ENCODE assay signal across 30 cellular contexts in the genomic region with DNA sequence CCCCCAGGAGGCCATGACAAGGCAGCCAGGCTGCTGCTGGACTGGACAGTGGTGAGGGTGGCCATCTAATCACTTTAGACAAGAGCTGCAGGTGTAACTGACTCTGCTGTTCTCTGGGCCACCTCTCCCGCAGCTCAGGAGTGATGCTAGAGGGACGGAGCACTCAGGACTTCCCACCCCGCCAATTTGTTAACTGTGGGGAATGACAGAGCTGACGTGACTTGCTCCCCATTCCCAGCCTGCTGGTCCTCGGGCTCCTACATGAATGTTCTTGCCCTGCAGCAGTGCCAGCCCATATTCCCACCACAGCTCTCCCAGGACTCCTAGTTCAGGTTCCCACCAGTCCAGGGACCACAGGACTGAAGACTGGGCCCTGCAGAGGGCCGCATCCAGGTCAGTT. TPM values are rescaled to one million over a fixed set of nuclear protein-coding genes. Genes with fewer than 3 reads are reported as not detected.
"Had no signal": no experiment of that assay in that cellular context is flagged by ENCODE, and none has a peak within 500 bp of the region (broad histone marks: within the 10 kb centered on the region; RNA-seq: fewer than 3 reads in every experiment).

No MANE protein-coding gene starts in this region.

- H3K4me3 Mint-ChIP-seq: mesothelial cell of epicardium; naive B cell; natural killer cell treated with Interleukin-12 subunit alpha and Interleukin-12 subunit beta and Interleukin-15 and Interleukin-18, amount 100 ng/mL, for 72 hours; stimulated activated memory B cell treated with anti-CD40 and anti-IgM and Interleukin-4, amounts not matched to agents 10 μg/mL and 1 μg/mL and 100 μg/mL, for 72 hours; stimulated activated naive CD8-positive, alpha-beta T cell treated with anti-CD3 and anti-CD28 coated beads, Interleukin-15, amount 100 ng/mL, for 72 hours; type B pancreatic cell had no signal

- H3K9me3 Mint-ChIP-seq: mesothelial cell of epicardium; natural killer cell treated with Interleukin-12 subunit alpha and Interleukin-12 subunit beta and Interleukin-15 and Interleukin-18, amount 100 ng/mL, for 72 hours; stimulated activated memory B cell treated with anti-CD40 and anti-IgM and Interleukin-4, amounts not matched to agents 10 μg/mL and 1 μg/mL and 100 μg/mL, for 72 hours; stimulated activated naive CD8-positive, alpha-beta T cell treated with anti-CD3 and anti-CD28 coated beads, Interleukin-15, amount 100 ng/mL, for 72 hours; type B pancreatic cell had no signal

- H3K4me1 ChIP-seq: prostate gland had no signal

- H3K27ac Mint-ChIP-seq: mesothelial cell of epicardium; naive B cell; natural killer cell treated with Interleukin-12 subunit alpha and Interleukin-12 subunit beta and Interleukin-15 and Interleukin-18, amount 100 ng/mL, for 72 hours; stimulated activated memory B cell treated with anti-CD40 and anti-IgM and Interleukin-4, amounts not matched to agents 10 μg/mL and 1 μg/mL and 100 μg/mL, for 72 hours; stimulated activated naive CD8-positive, alpha-beta T cell treated with anti-CD3 and anti-CD28 coated beads, Interleukin-15, amount 100 ng/mL, for 72 hours; type B pancreatic cell had no signal

- H3K4me1 Mint-ChIP-seq: stimulated activated naive CD8-positive, alpha-beta T cell treated with anti-CD3 and anti-CD28 coated beads, Interleukin-15, amount 100 ng/mL, for 72 hours had no signal

- H3K9me3 ChIP-seq: lower lobe of right lung, pancreas, prostate gland, tibial nerve, uterus had no signal

- H3K27ac ChIP-seq: lower lobe of right lung, pancreas, prostate gland, tibial nerve had no signal

- H3K27me3 Mint-ChIP-seq: natural killer cell treated with Interleukin-12 subunit alpha and Interleukin-12 subunit beta and Interleukin-15 and Interleukin-18, amount 100 ng/mL, for 72 hours; stimulated activated memory B cell treated with anti-CD40 and anti-IgM and Interleukin-4, amounts not matched to agents 10 μg/mL and 1 μg/mL and 100 μg/mL, for 72 hours; stimulated activated naive CD8-positive, alpha-beta T cell treated with anti-CD3 and anti-CD28 coated beads, Interleukin-15, amount 100 ng/mL, for 72 hours; type B pancreatic cell had no signal

- H3K4me2 ChIP-seq: smooth muscle cell had no signal

- ATAC-seq: left cardiac atrium; left lobe of liver; lower lobe of right lung; pancreas; right cardiac atrium; stimulated activated memory B cell treated with anti-CD40 and anti-IgM and Interleukin-4, amounts not matched to agents 10 μg/mL and 1 μg/mL and 100 μg/mL, for 72 hours; stimulated activated naive CD8-positive, alpha-beta T cell treated with anti-CD3 and anti-CD28 coated beads, Interleukin-15, amount 100 ng/mL, for 72 hours had no signal

- DNase-seq: hippocampal formation; kidney glomerular epithelial cell; left cardiac atrium; lower lobe of right lung; mammary epithelial cell; mesenchymal stem cell; naive B cell; pancreas; posterior cingulate gyrus; retina; stimulated activated CD4-positive, alpha-beta T cell treated with anti-CD3 and anti-CD28 coated beads, Interleukin-1b, Interleukin-23, amount 100 ng/mL, for 48 hours; stimulated activated CD4-positive, alpha-beta T cell treated with anti-CD3 and anti-CD28 coated beads, Interleukin-2, amount 100 ng/mL, for 48 hours; stimulated activated CD4-positive, alpha-beta T cell treated with anti-CD3 and anti-CD28 coated beads, Interleukin-4, amount 100 ng/mL, for 4 hours; stimulated activated CD8-positive, alpha-beta memory T cell treated with anti-CD3 and anti-CD28 coated beads, Interleukin-4, amount 100 ng/mL, for 48 hours; stimulated activated naive CD4-positive, alpha-beta T cell treated with Interleukin-2 at 50 U/mL for 16 hours; stimulated activated naive CD8-positive, alpha-beta T cell treated with anti-CD3 and anti-CD28 coated beads, Interleukin-15, amount 100 ng/mL, for 72 hours; substantia nigra; uterus had no signal

- FAIRE-seq: keratinocyte, pancreas had no signal

- H3K27me3 ChIP-seq: pancreas, tibial nerve, uterus had no signal

- H3K36me3 ChIP-seq: lower lobe of right lung, pancreas, prostate gland, uterus had no signal

- H3K4me3 ChIP-seq: lower lobe of right lung, pancreas, prostate gland, smooth muscle cell, tibial nerve, uterus had no signal

- H3K36me3 Mint-ChIP-seq: mesothelial cell of epicardium; naive B cell; natural killer cell treated with Interleukin-12 subunit alpha and Interleukin-12 subunit beta and Interleukin-15 and Interleukin-18, amount 100 ng/mL, for 72 hours; stimulated activated memory B cell treated with anti-CD40 and anti-IgM and Interleukin-4, amounts not matched to agents 10 μg/mL and 1 μg/mL and 100 μg/mL, for 72 hours; type B pancreatic cell had no signal

RNA-seq across cellular contexts. Expression of a gene that starts 16.7 kb away (rescaled TPM):
- total RNA-seq: left lobe of liver, osteoblast had no signal
- polyA plus RNA-seq: keratinocyte, liver, smooth muscle cell had no signal
